ENCODE assay signal across 8 cellular contexts in genomic region chr2:197360744-197361156, GRCh38. TPM values are rescaled to one million over a fixed set of nuclear protein-coding genes. Genes with fewer than 3 reads are reported as not detected.
DNase-seq lines count a peak whose midpoint lies in the region; ATAC-seq and TF ChIP-seq lines count a peak whose summit lies in the region.

No MANE protein-coding gene starts in this region.

- CTCF ChIA-PET in mammary epithelial cell (lab: Charles Lee; ENCODE audit: low non-redundant PET) (interaction anchor here (0.7 kb wide), 1 partner anchor 94 kb away, joined by 6 read pairs; no protein-coding TSS in a partner anchor), MCF 10A (lab: Yijun Ruan, JAX) (interaction anchor here (0.7 to 1.0 kb wide), 4 partner anchors 25 to 247 kb away, joined by 3 to 5 read pairs (median 3); no protein-coding TSS in a partner anchor)
- CTCF ChIA-PET in activated CD4-positive, alpha-beta T cell treated with anti-CD3 and anti-CD28 coated beads, Interleukin-2, amount 10 ng/mL, durations not matched to agents 7 days and 5 days (lab: Charles Lee) = interaction anchor here (1.0 to 1.2 kb wide), 2 partner anchors 14 to 33 kb away, joined by 3 to 5 read pairs; no protein-coding TSS in a partner anchor

- dilution Hi-C loops in mammary epithelial cell (cut with HindIII; ENCODE audit: low sequenced_read_pairs) = no loop called here

- H3K27me3 Mint-ChIP-seq in MCF 10A (ENCODE audit: insufficient read depth, unreplicated experiment) = no peaks in the 10 kb centered on the region
- no peaks in the 10 kb centered on the region for H3K27me3 Mint-ChIP-seq in stimulated activated naive CD8-positive, alpha-beta T cell treated with anti-CD3 and anti-CD28 coated beads, Interleukin-15, Interleukin-2, amounts not matched to agents 100 ng/mL and 50 ng/mL, for 24 hours
- H3K27me3 Mint-ChIP-seq in activated CD4-positive, alpha-beta T cell treated with anti-CD3 and anti-CD28 coated beads, Interleukin-2, amount 10 ng/mL, durations not matched to agents 7 days and 5 days = no peaks in the 10 kb centered on the region

- BruUV-seq in mammary epithelial cell (replicated peaks; lab: Mats Ljungman, UMichigan) (no TSS peak), MCF 10A (replicated peaks; lab: Mats Ljungman, UMichigan) (no TSS peak)

- H3K79me2 ChIP-seq in mammary epithelial cell (ENCODE audit: insufficient read depth, low read length) = no peaks in the 10 kb centered on the region

- TF ChIP-seq CTCF in mammary epithelial cell (conservative IDR thresholded peaks at IDR 0.05 in 1 of 2, IDR thresholded peaks at IDR 0.05 in 1 of 2; ENCODE audit: extremely low read depth in 1 of 2, insufficient read depth in 1 of 2, low read depth in 1 of 2, low read length in 2 of 2) = no peak
- no peak for TF ChIP-seq CTCF in MCF 10A (IDR thresholded peaks at IDR 0.05; ENCODE audit: unreplicated experiment)

- no peaks in the 10 kb centered on the region for H3K4me1 Mint-ChIP-seq in MCF 10A (ENCODE audit: insufficient read depth, unreplicated experiment)
- peaks cover 48% of the 10 kb centered on the region for H3K4me1 Mint-ChIP-seq in stimulated activated naive CD8-positive, alpha-beta T cell treated with anti-CD3 and anti-CD28 coated beads, Interleukin-15, Interleukin-2, amounts not matched to agents 100 ng/mL and 50 ng/mL, for 24 hours (ENCODE audit: low read depth)
- H3K4me1 Mint-ChIP-seq in activated CD4-positive, alpha-beta T cell treated with anti-CD3 and anti-CD28 coated beads, Interleukin-2, amount 10 ng/mL, durations not matched to agents 7 days and 5 days = peaks cover 18% of the 10 kb centered on the region

- ATAC-seq in HG02610 (IDR thresholded peaks at IDR 0.05; ENCODE audit: unreplicated experiment) (peak; percentile 96), GM21737 (IDR thresholded peaks at IDR 0.05; ENCODE audit: unreplicated experiment) (no peak), GM21576 (IDR thresholded peaks at IDR 0.05; ENCODE audit: unreplicated experiment) (no peak)

- H3K4me2 ChIP-seq in mammary epithelial cell (ENCODE audit: insufficient read depth, low read depth, low read length) = no peak overlapping the region

- in situ Hi-C loops in mammary epithelial cell (cut with MboI; ENCODE audit: low sequenced_read_pairs in 2 of 2) (no loop called here), SK-MEL-5 (cut with HindIII; ENCODE audit: low pct_unique_long_range_greater_than_20kb, low sequenced_read_pairs) (loop anchor here (25.0 kb wide), 1 partner anchor 173 kb away; no protein-coding TSS in a partner anchor)

- H3K27me3 ChIP-seq in mammary epithelial cell (ENCODE audit: insufficient read depth, low read length) = no peaks in the 10 kb centered on the region

- H3K27ac Mint-ChIP-seq in MCF 10A (ENCODE audit: low read depth, unreplicated experiment) = no peak overlapping the region
- peak overlapping the region; percentile 45 for H3K27ac Mint-ChIP-seq in stimulated activated naive CD8-positive, alpha-beta T cell treated with anti-CD3 and anti-CD28 coated beads, Interleukin-15, Interleukin-2, amounts not matched to agents 100 ng/mL and 50 ng/mL, for 24 hours
- no peak overlapping the region for H3K27ac Mint-ChIP-seq in activated CD4-positive, alpha-beta T cell treated with anti-CD3 and anti-CD28 coated beads, Interleukin-2, amount 10 ng/mL, durations not matched to agents 7 days and 5 days

- H3K27ac ChIP-seq in mammary epithelial cell (ENCODE audit: insufficient read depth, low read depth, low read length) = no peak overlapping the region

- H3K4me3 Mint-ChIP-seq in MCF 10A (ENCODE audit: unreplicated experiment) = no peak overlapping the region
- no peak overlapping the region for H3K4me3 Mint-ChIP-seq in stimulated activated naive CD8-positive, alpha-beta T cell treated with anti-CD3 and anti-CD28 coated beads, Interleukin-15, Interleukin-2, amounts not matched to agents 100 ng/mL and 50 ng/mL, for 24 hours
- H3K4me3 Mint-ChIP-seq in activated CD4-positive, alpha-beta T cell treated with anti-CD3 and anti-CD28 coated beads, Interleukin-2, amount 10 ng/mL, durations not matched to agents 7 days and 5 days = no peak overlapping the region

- no peaks in the 10 kb centered on the region for H3K36me3 ChIP-seq in mammary epithelial cell (ENCODE audit: insufficient read depth, low read length)

- POLR2A ChIA-PET in MCF 10A (lab: Yijun Ruan, JAX) = no interaction called here
- POLR2A ChIA-PET in activated CD4-positive, alpha-beta T cell treated with anti-CD3 and anti-CD28 coated beads, Interleukin-2, amount 10 ng/mL, durations not matched to agents 7 days and 5 days (lab: Charles Lee) = no interaction called here

- DNase-seq in mammary epithelial cell (peak; percentile 79), MCF 10A (ENCODE audit: unreplicated experiment) (no peak), SK-MEL-5 (ENCODE audit: low read depth, low spot score) (peak; percentile 90)
- DNase-seq in activated CD4-positive, alpha-beta T cell treated with anti-CD3 and anti-CD28 coated beads, Interleukin-2, amount 10 ng/mL, durations not matched to agents 7 days and 5 days = no peak

- no peaks in the 10 kb centered on the region for H3K36me3 Mint-ChIP-seq in MCF 10A (ENCODE audit: insufficient read depth, unreplicated experiment)
- no peaks in the 10 kb centered on the region for H3K36me3 Mint-ChIP-seq in stimulated activated naive CD8-positive, alpha-beta T cell treated with anti-CD3 and anti-CD28 coated beads, Interleukin-15, Interleukin-2, amounts not matched to agents 100 ng/mL and 50 ng/mL, for 24 hours (ENCODE audit: low read depth)
- peaks cover 2% of the 10 kb centered on the region for H3K36me3 Mint-ChIP-seq in activated CD4-positive, alpha-beta T cell treated with anti-CD3 and anti-CD28 coated beads, Interleukin-2, amount 10 ng/mL, durations not matched to agents 7 days and 5 days (ENCODE audit: low read depth)

- no peaks in the 10 kb centered on the region for H3K9me3 Mint-ChIP-seq in MCF 10A (ENCODE audit: unreplicated experiment)
- no peaks in the 10 kb centered on the region for H3K9me3 Mint-ChIP-seq in stimulated activated naive CD8-positive, alpha-beta T cell treated with anti-CD3 and anti-CD28 coated beads, Interleukin-15, Interleukin-2, amounts not matched to agents 100 ng/mL and 50 ng/mL, for 24 hours
- H3K9me3 Mint-ChIP-seq in activated CD4-positive, alpha-beta T cell treated with anti-CD3 and anti-CD28 coated beads, Interleukin-2, amount 10 ng/mL, durations not matched to agents 7 days and 5 days = peaks cover 8% of the 10 kb centered on the region

- intact Hi-C loops in mammary epithelial cell (cut with micrococcal nuclease) = no loop called here
- intact Hi-C loops in MCF 10A (cut with micrococcal nuclease) = no loop called here

- H3K9ac ChIP-seq in mammary epithelial cell (ENCODE audit: insufficient read depth, low read length) = no peak overlapping the region

- no peak overlapping the region for H2AFZ ChIP-seq in mammary epithelial cell (ENCODE audit: low read depth, low read length)

- no peaks in the 10 kb centered on the region for H3K4me1 ChIP-seq in mammary epithelial cell (ENCODE audit: insufficient read depth, low read length)

- no peaks in the 10 kb centered on the region for H3K9me3 ChIP-seq in mammary epithelial cell (replicated peaks; ENCODE audit: insufficient read depth, low read length)

- no peak overlapping the region for H3K4me3 ChIP-seq in mammary epithelial cell (replicated peaks in 1 of 3; ENCODE audit: insufficient read depth in 1 of 3, low read depth in 2 of 3, low read length in 3 of 3)

- H4K20me1 ChIP-seq in mammary epithelial cell (ENCODE audit: insufficient read depth, low read length) = no peaks in the 10 kb centered on the region

RNA-seq across cellular contexts. Expression of gene ANKRD44, which starts 50.2 kb away (rescaled TPM):
- total RNA-seq in mammary epithelial cell = 10 to 100 TPM in 1 of 2 donors, 1 to 10 TPM in 1; 4.0 to 10.2 TPM
- 2.5 TPM for polyA plus RNA-seq in mammary epithelial cell
- polyA minus RNA-seq in mammary epithelial cell = 0.88 TPM
- 4.4 and 6.9 TPM in 2 replicates for total RNA-seq in MCF 10A (2022)
- 34.6 and 42.2 TPM in 2 replicates for total RNA-seq in SK-MEL-5 (2014; rRNA removed; shearing (Covaris generic))
- polyA plus RNA-seq in SK-MEL-5 (2015; cell fraction: cytosol; rRNA removed) = 55.1 and 66.0 TPM in 2 replicates
- 35.8 and 44.4 TPM in 2 replicates for polyA plus RNA-seq in SK-MEL-5 (2015; cell fraction: nucleus; rRNA removed)
- total RNA-seq in activated CD4-positive, alpha-beta T cell treated with anti-CD3 and anti-CD28 coated beads, Interleukin-2, amount 10 ng/mL, durations not matched to agents 7 days and 5 days = 100 to 1,000 TPM; 223 to 283 TPM

Comparison
In these comparisons a context has a peak if more than half of its experiments do, and no peak if none do; other contexts are left out.
1. DNase-seq: peak in mammary epithelial cell (single experiment) and SK-MEL-5 (single experiment); none in MCF 10A (single experiment) and activated CD4-positive, alpha-beta T cell treated with anti-CD3 and anti-CD28 coated beads, Interleukin-2, amount 10 ng/mL, durations not matched to agents 7 days and 5 days (single experiment).